Comparison of ENCODE assay signal across 8 cellular contexts in genomic region chr9:137130176-137130755, GRCh38. TPM values are rescaled to one million over a fixed set of nuclear protein-coding genes. Genes with fewer than 3 reads are reported as not detected.
DNase-seq lines count a peak whose midpoint lies in the region; ATAC-seq and TF ChIP-seq lines count a peak whose summit lies in the region.

No MANE protein-coding gene starts in this region.

- H3K4me1 ChIP-seq in transverse colon, result peaks cover 10 to 35% (median 29%) of the 10 kb centered on the region in 4 donors

- H3K4me3 ChIP-seq in transverse colon, result peak overlapping the region; percentile 57 to 82 (median 62)

- peak; percentile 16 for ATAC-seq in GM18858 (IDR thresholded peaks at IDR 0.05; ENCODE audit: unreplicated experiment)
- ATAC-seq in HG03066 (IDR thresholded peaks at IDR 0.05; ENCODE audit: low read depth, unreplicated experiment), result peak; percentile 10

- no peaks in the 10 kb centered on the region for H3K9me3 ChIP-seq in transverse colon

- TF ChIP-seq POLR2A in transverse colon (IDR thresholded peaks at IDR 0.05), result no peak

- H3K36me3 Mint-ChIP-seq in activated naive CD8-positive, alpha-beta T cell, result peaks cover 2% of the 10 kb centered on the region

- H3K27ac Mint-ChIP-seq in activated naive CD8-positive, alpha-beta T cell, result peak overlapping the region; percentile 64

- DNase-seq in transverse colon (no peak), NCI-H2107 treated with DMSO at 0.1 percent for 48 hours (lab: John Stamatoyannopoulos, UW; ENCODE audit: unreplicated experiment) (no peak), HPDE6-E6E7 (ENCODE audit: extremely low spot score) (no peak), COLO829 (ENCODE audit: low spot score) (no peak)

- peaks cover 4% of the 10 kb centered on the region for H3K27me3 Mint-ChIP-seq in activated naive CD8-positive, alpha-beta T cell

- 40% methylated on average over 12 of the region's 58 CpGs; no CpG with 5 or more reads in 1 of the 2 donors for WGBS in transverse colon (ENCODE audit: low coverage in 1 of 2), 2 donors

- H3K27ac ChIP-seq in layer of hippocampus (ENCODE audit: low read depth, low read length), result peak overlapping the region; percentile 52
- peak overlapping the region; percentile 71 to 82 (median 75) for H3K27ac ChIP-seq in transverse colon

- H3K9me3 Mint-ChIP-seq in activated naive CD8-positive, alpha-beta T cell (ENCODE audit: low read depth), result no peaks in the 10 kb centered on the region

- peaks cover 27% of the 10 kb centered on the region for H3K4me1 Mint-ChIP-seq in activated naive CD8-positive, alpha-beta T cell (ENCODE audit: low read depth)

- intact Hi-C loops in transverse colon (cut with DNase I; ENCODE audit: low total_unique reads), result no loop called here

- TF ChIP-seq CTCF in transverse colon (IDR thresholded peaks at IDR 0.05), result no peak

- in situ Hi-C loops in transverse colon (cut with MboI; ENCODE audit: low pct_ligation_motif_present in 1 of 4, low pct_unique_long_range_greater_than_20kb in 1 of 4, low sequenced_read_pairs in 3 of 4), result no loop called here

- no peaks in the 10 kb centered on the region for H3K36me3 ChIP-seq in transverse colon

- TF ChIP-seq EP300 in transverse colon (IDR thresholded peaks at IDR 0.05; ENCODE audit: low read depth), result no peak

- H3K27me3 ChIP-seq in layer of hippocampus (ENCODE audit: control insufficient read depth, insufficient read depth, low read length) (no peaks in the 10 kb centered on the region), transverse colon (peaks cover 37% of the 10 kb centered on the region)

- peak overlapping the region; percentile 81 for H3K4me3 Mint-ChIP-seq in activated naive CD8-positive, alpha-beta T cell

RNA-seq across cellular contexts. Expression of gene GRIN1, which starts 8.7 kb away (rescaled TPM):
- under 1 TPM in 1 of 4 donors, not detected in 3; 0.14 TPM for total RNA-seq in transverse colon

RNA-seq across cellular contexts. Expression of gene DPP7, which starts 15.7 kb away (rescaled TPM):
- 100 to 1,000 TPM in 2 of 4 donors, 10 to 100 TPM in 2; 54.2 to 141 (median 103) TPM for total RNA-seq in transverse colon

RNA-seq across cellular contexts. Expression of gene LRRC26, which starts 39.6 kb away (rescaled TPM):
- total RNA-seq in transverse colon, result 100 to 1,000 TPM in 1 of 4 donors, 10 to 100 TPM in 3; 31.8 to 437 (median 64.8) TPM

RNA-seq across cellular contexts. Expression of gene TMEM210, which starts 41.6 kb away (rescaled TPM):
- not detected for total RNA-seq in transverse colon

RNA-seq across cellular contexts. Expression of gene MAN1B1, which starts 43.5 kb away (rescaled TPM):
- total RNA-seq in transverse colon, result 100 to 1,000 TPM in 1 of 4 donors, 10 to 100 TPM in 3; 56.5 to 106 (median 70.0) TPM
